Comparison of ENCODE assay signal across 1 cellular context in genomic region chr5:107878676-107879075, GRCh38.
TF ChIP-seq lines count a peak whose summit lies in the region.

No MANE protein-coding gene starts in this region.

TF ChIP-seq in GM23338, 12 proteins besides CTCF, POLR2A, EP300 and RAD21 (continued from another document):
- TF ChIP-seq ZNF114 (CRISPR knock-in tag; IDR thresholded peaks at IDR 0.05) (no peak), CREB1 (CRISPR knock-in tag; IDR thresholded peaks at IDR 0.05; ENCODE audit: low read depth) (no peak), ZNF331 (CRISPR knock-in tag; IDR thresholded peaks at IDR 0.05; ENCODE audit: low read depth) (no peak), STAT1 (IDR thresholded peaks at IDR 0.05; ENCODE audit: unreplicated experiment) (no peak), JUNB (IDR thresholded peaks at IDR 0.05; ENCODE audit: unreplicated experiment) (no peak)
- TF ChIP-seq, protein P1, sequence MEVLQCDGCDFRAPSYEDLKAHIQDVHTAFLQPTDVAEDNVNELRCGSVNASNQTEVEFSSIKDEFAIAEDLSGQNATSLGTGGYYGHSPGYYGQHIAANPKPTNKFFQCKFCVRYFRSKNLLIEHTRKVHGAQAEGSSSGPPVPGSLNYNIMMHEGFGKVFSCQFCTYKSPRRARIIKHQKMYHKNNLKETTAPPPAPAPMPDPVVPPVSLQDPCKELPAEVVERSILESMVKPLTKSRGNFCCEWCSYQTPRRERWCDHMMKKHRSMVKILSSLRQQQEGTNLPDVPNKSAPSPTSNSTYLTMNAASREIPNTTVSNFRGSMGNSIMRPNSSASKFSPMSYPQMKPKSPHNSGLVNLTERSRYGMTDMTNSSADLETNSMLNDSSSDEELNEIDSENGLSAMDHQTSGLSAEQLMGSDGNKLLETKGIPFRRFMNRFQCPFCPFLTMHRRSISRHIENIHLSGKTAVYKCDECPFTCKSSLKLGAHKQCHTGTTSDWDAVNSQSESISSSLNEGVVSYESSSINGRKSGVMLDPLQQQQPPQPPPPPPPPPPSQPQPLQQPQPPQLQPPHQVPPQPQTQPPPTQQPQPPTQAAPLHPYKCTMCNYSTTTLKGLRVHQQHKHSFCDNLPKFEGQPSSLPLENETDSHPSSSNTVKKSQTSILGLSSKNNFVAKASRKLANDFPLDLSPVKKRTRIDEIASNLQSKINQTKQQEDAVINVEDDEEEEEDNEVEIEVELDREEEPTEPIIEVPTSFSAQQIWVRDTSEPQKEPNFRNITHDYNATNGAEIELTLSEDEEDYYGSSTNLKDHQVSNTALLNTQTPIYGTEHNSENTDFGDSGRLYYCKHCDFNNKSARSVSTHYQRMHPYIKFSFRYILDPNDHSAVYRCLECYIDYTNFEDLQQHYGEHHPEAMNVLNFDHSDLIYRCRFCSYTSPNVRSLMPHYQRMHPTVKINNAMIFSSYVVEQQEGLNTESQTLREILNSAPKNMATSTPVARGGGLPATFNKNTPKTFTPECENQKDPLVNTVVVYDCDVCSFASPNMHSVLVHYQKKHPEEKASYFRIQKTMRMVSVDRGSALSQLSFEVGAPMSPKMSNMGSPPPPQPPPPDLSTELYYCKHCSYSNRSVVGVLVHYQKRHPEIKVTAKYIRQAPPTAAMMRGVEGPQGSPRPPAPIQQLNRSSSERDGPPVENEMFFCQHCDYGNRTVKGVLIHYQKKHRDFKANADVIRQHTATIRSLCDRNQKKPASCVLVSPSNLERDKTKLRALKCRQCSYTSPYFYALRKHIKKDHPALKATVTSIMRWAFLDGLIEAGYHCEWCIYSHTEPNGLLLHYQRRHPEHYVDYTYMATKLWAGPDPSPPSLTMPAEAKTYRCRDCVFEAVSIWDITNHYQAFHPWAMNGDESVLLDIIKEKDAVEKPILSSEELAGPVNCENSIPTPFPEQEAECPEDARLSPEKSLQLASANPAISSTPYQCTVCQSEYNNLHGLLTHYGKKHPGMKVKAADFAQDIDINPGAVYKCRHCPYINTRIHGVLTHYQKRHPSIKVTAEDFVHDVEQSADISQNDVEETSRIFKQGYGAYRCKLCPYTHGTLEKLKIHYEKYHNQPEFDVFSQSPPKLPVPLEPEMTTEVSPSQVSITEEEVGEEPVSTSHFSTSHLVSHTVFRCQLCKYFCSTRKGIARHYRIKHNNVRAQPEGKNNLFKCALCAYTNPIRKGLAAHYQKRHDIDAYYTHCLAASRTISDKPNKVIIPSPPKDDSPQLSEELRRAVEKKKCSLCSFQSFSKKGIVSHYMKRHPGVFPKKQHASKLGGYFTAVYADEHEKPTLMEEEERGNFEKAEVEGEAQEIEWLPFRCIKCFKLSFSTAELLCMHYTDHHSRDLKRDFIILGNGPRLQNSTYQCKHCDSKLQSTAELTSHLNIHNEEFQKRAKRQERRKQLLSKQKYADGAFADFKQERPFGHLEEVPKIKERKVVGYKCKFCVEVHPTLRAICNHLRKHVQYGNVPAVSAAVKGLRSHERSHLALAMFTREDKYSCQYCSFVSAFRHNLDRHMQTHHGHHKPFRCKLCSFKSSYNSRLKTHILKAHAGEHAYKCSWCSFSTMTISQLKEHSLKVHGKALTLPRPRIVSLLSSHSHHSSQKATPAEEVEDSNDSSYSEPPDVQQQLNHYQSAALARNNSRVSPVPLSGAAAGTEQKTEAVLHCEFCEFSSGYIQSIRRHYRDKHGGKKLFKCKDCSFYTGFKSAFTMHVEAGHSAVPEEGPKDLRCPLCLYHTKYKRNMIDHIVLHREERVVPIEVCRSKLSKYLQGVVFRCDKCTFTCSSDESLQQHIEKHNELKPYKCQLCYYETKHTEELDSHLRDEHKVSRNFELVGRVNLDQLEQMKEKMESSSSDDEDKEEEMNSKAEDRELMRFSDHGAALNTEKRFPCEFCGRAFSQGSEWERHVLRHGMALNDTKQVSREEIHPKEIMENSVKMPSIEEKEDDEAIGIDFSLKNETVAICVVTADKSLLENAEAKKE (CRISPR knock-in tag; IDR thresholded peaks at IDR 0.05) = no peak
TF ChIP-seq in GM23338: peak in this region for 0.
